1 cellular context compared by ENCODE assay signal in the genomic region with DNA sequence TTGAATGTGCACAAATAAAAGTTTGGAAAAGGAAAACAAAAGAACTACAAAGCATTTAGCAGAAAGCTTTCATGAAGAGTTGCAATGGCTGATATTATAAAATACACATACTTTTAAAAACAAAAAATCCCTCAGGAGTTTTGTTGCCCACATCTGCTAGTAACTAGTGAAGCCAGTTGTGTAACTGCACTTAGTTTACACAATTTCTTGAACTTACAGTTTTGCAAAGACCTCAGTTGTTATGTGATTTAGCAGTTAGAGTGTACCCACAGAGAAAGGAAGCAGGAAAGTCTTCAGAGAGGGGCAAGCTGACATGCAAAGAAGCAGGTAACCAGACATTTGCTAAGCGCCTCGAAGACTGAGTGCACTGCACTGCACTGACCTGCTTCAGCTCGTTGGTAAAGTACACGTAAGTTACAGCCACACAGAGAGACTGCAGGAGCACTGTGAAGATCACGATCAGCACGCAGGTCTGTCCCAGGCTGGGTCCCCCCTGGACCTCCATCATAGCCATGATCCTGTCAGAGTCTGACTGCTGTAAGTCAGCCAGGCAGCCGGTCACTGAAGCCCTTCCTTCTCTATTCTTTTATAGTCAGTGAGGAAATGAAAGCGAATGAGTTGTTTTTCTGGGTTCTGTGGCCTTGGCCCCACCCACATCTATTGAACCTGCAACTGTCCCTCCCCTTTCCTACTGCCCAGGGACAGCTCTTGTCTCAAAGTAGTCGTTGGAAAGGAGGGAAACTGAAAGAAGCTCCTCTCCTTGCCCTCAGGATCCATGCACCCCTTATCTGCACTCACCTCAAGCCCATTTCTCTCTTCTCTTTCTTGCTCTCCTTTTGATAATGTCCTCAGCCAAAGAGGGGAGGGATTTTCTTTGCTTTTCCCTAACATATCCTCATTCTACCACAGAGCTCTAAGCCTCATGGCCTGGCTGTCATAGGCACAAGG.
A peak's percentile ranks its signal among the peaks of the same experiment; 100 is the strongest.
TF ChIP-seq lines count a peak whose summit lies in the region.

A gene (minus strand): TSS at position 560 of the 948 bp plus-strand sequence. CDS start 46 bp downstream, at position 514.

TF ChIP-seq in HepG2, 621 proteins besides CTCF, POLR2A, EP300 and RAD21 (continued from another document and continues in another):
- TF ChIP-seq, protein P1, sequence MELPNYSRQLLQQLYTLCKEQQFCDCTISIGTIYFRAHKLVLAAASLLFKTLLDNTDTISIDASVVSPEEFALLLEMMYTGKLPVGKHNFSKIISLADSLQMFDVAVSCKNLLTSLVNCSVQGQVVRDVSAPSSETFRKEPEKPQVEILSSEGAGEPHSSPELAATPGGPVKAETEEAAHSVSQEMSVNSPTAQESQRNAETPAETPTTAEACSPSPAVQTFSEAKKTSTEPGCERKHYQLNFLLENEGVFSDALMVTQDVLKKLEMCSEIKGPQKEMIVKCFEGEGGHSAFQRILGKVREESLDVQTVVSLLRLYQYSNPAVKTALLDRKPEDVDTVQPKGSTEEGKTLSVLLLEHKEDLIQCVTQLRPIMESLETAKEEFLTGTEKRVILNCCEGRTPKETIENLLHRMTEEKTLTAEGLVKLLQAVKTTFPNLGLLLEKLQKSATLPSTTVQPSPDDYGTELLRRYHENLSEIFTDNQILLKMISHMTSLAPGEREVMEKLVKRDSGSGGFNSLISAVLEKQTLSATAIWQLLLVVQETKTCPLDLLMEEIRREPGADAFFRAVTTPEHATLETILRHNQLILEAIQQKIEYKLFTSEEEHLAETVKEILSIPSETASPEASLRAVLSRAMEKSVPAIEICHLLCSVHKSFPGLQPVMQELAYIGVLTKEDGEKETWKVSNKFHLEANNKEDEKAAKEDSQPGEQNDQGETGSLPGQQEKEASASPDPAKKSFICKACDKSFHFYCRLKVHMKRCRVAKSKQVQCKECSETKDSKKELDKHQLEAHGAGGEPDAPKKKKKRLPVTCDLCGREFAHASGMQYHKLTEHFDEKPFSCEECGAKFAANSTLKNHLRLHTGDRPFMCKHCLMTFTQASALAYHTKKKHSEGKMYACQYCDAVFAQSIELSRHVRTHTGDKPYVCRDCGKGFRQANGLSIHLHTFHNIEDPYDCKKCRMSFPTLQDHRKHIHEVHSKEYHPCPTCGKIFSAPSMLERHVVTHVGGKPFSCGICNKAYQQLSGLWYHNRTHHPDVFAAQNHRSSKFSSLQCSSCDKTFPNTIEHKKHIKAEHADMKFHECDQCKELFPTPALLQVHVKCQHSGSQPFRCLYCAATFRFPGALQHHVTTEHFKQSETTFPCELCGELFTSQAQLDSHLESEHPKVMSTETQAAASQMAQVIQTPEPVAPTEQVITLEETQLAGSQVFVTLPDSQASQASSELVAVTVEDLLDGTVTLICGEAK (IDR thresholded peaks at IDR 0.05) = no peak
- TF ChIP-seq, protein P1 (CRISPR knock-in tag; IDR thresholded peaks at IDR 0.05) = peak; percentile 38; the same call in 1 of the 2 replicates
- TF ChIP-seq, protein P2, sequence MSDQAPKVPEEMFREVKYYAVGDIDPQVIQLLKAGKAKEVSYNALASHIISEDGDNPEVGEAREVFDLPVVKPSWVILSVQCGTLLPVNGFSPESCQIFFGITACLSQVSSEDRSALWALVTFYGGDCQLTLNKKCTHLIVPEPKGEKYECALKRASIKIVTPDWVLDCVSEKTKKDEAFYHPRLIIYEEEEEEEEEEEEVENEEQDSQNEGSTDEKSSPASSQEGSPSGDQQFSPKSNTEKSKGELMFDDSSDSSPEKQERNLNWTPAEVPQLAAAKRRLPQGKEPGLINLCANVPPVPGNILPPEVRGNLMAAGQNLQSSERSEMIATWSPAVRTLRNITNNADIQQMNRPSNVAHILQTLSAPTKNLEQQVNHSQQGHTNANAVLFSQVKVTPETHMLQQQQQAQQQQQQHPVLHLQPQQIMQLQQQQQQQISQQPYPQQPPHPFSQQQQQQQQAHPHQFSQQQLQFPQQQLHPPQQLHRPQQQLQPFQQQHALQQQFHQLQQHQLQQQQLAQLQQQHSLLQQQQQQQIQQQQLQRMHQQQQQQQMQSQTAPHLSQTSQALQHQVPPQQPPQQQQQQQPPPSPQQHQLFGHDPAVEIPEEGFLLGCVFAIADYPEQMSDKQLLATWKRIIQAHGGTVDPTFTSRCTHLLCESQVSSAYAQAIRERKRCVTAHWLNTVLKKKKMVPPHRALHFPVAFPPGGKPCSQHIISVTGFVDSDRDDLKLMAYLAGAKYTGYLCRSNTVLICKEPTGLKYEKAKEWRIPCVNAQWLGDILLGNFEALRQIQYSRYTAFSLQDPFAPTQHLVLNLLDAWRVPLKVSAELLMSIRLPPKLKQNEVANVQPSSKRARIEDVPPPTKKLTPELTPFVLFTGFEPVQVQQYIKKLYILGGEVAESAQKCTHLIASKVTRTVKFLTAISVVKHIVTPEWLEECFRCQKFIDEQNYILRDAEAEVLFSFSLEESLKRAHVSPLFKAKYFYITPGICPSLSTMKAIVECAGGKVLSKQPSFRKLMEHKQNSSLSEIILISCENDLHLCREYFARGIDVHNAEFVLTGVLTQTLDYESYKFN (CRISPR knock-in tag; conservative IDR thresholded peaks at IDR 0.05) = peak; percentile 38; the same call in 1 of the 2 replicates
- TF ChIP-seq ZNF350 (CRISPR knock-in tag; IDR thresholded peaks at IDR 0.05; ENCODE audit: borderline replicate concordance, low read depth) (peak; percentile 43; the same call in 1 of the 2 replicates), HOXA5 (CRISPR knock-in tag; IDR thresholded peaks at IDR 0.05) (no peak), FOXP1 (IDR thresholded peaks at IDR 0.05) (no peak), FOXP1 (CRISPR knock-in tag; IDR thresholded peaks at IDR 0.05) (no peak; the same call in 1 of the 2 replicates), BRCA1 (CRISPR knock-in tag; IDR thresholded peaks at IDR 0.05) (0 out of 2 replicates have a peak, but pooled peaks have one; percentile 32), FLYWCH1 (CRISPR knock-in tag; IDR thresholded peaks at IDR 0.05) (no peak), SMYD3 (CRISPR knock-in tag; IDR thresholded peaks at IDR 0.05) (0 out of 2 replicates have a peak, but pooled peaks have one; percentile 29), ZNF230 (CRISPR knock-in tag; IDR thresholded peaks at IDR 0.05) (peak; percentile 75; the same call in 1 of the 2 replicates), SOX5 (CRISPR knock-in tag; IDR thresholded peaks at IDR 0.05; ENCODE audit: borderline replicate concordance) (peak; percentile 44; the same call in 1 of the 2 replicates), HNF4A (CRISPR knock-in tag; IDR thresholded peaks at IDR 0.05) (peak; percentile 14), CEBPG (CRISPR knock-in tag; IDR thresholded peaks at IDR 0.05) (peak; percentile 34; the same call in 1 of the 2 replicates), PHF8 (CRISPR knock-in tag; IDR thresholded peaks at IDR 0.05) (peak; percentile 56), THAP11 (CRISPR knock-in tag; IDR thresholded peaks at IDR 0.05) (peak; percentile 31; the same call in 1 of the 2 replicates), DNMT1 (CRISPR knock-in tag; IDR thresholded peaks at IDR 0.05) (0 out of 2 replicates have a peak, but pooled peaks have one; percentile 41), IKZF4 (CRISPR knock-in tag; IDR thresholded peaks at IDR 0.05; ENCODE audit: borderline replicate concordance, low read depth, not compliant biosample characterization) (peak; percentile 50)
- TF ChIP-seq, protein P3, sequence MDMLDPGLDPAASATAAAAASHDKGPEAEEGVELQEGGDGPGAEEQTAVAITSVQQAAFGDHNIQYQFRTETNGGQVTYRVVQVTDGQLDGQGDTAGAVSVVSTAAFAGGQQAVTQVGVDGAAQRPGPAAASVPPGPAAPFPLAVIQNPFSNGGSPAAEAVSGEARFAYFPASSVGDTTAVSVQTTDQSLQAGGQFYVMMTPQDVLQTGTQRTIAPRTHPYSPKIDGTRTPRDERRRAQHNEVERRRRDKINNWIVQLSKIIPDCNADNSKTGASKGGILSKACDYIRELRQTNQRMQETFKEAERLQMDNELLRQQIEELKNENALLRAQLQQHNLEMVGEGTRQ (IDR thresholded peaks at IDR 0.05; ENCODE audit: low read depth, low read length) = no peak
- TF ChIP-seq, protein P3 (CRISPR knock-in tag; IDR thresholded peaks at IDR 0.05; ENCODE audit: borderline replicate concordance) = no peak
- TF ChIP-seq, protein P4, sequence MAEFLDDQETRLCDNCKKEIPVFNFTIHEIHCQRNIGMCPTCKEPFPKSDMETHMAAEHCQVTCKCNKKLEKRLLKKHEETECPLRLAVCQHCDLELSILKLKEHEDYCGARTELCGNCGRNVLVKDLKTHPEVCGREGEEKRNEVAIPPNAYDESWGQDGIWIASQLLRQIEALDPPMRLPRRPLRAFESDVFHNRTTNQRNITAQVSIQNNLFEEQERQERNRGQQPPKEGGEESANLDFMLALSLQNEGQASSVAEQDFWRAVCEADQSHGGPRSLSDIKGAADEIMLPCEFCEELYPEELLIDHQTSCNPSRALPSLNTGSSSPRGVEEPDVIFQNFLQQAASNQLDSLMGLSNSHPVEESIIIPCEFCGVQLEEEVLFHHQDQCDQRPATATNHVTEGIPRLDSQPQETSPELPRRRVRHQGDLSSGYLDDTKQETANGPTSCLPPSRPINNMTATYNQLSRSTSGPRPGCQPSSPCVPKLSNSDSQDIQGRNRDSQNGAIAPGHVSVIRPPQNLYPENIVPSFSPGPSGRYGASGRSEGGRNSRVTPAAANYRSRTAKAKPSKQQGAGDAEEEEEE (CRISPR knock-in tag; IDR thresholded peaks at IDR 0.05; ENCODE audit: borderline replicate concordance) = peak; percentile 76; the same call in 1 of the 2 replicates
- TF ChIP-seq, protein P5, sequence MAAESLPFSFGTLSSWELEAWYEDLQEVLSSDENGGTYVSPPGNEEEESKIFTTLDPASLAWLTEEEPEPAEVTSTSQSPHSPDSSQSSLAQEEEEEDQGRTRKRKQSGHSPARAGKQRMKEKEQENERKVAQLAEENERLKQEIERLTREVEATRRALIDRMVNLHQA (CRISPR knock-in tag; IDR thresholded peaks at IDR 0.05) = 0 out of 2 replicates have a peak, but pooled peaks have one; percentile 68
- TF ChIP-seq, protein P6, sequence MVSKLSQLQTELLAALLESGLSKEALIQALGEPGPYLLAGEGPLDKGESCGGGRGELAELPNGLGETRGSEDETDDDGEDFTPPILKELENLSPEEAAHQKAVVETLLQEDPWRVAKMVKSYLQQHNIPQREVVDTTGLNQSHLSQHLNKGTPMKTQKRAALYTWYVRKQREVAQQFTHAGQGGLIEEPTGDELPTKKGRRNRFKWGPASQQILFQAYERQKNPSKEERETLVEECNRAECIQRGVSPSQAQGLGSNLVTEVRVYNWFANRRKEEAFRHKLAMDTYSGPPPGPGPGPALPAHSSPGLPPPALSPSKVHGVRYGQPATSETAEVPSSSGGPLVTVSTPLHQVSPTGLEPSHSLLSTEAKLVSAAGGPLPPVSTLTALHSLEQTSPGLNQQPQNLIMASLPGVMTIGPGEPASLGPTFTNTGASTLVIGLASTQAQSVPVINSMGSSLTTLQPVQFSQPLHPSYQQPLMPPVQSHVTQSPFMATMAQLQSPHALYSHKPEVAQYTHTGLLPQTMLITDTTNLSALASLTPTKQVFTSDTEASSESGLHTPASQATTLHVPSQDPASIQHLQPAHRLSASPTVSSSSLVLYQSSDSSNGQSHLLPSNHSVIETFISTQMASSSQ (IDR thresholded peaks at IDR 0.05; ENCODE audit: low read depth) = no peak
- TF ChIP-seq, protein P6 (CRISPR knock-in tag; IDR thresholded peaks at IDR 0.05; ENCODE audit: borderline replicate concordance) = no peak
- TF ChIP-seq, protein P7, sequence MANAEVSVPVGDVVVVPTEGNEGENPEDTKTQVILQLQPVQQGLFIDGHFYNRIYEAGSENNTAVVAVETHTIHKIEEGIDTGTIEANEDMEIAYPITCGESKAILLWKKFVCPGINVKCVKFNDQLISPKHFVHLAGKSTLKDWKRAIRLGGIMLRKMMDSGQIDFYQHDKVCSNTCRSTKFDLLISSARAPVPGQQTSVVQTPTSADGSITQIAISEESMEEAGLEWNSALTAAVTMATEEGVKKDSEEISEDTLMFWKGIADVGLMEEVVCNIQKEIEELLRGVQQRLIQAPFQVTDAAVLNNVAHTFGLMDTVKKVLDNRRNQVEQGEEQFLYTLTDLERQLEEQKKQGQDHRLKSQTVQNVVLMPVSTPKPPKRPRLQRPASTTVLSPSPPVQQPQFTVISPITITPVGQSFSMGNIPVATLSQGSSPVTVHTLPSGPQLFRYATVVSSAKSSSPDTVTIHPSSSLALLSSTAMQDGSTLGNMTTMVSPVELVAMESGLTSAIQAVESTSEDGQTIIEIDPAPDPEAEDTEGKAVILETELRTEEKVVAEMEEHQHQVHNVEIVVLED (CRISPR knock-in tag; IDR thresholded peaks at IDR 0.05; ENCODE audit: borderline replicate concordance) = 0 out of 2 replicates have a peak, but pooled peaks have one; percentile 18
